ENCODE assay signal across 27 cellular contexts in the genomic region with DNA sequence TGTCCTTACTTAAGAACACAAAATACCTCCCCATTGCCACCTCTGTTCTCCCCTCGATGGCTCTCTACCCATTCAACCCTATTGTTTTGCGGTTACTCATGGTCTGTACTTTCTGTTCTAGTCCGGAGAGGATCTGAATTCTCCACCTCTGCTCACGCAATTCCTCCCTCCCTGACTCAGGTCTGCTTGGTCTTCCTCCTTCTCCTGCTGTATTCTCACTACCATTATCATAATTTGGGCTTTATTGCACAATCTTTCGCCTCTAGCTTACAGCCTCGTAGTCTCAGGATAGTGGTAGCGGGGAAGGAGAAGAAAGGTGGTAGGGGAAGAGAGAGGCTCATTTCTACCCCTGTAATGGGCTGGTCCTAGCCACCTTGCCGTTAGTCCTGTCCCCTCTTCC. TPM values are rescaled to one million over a fixed set of nuclear protein-coding genes. Genes with fewer than 3 reads are reported as not detected.
DNase-seq lines count a peak whose midpoint lies in the region; ATAC-seq, FAIRE-seq and TF ChIP-seq lines count a peak whose summit lies in the region.
"Had no signal": no experiment of that assay in that cellular context is flagged by ENCODE, and none has a peak within 500 bp of the region (broad histone marks: within the 10 kb centered on the region; RNA-seq: fewer than 3 reads in every experiment).

No MANE protein-coding gene starts in this region.

- intact Hi-C loops in HepG2 (cut with micrococcal nuclease; ENCODE audit: unreplicated experiment) (no loop called here), right lobe of liver (cut with DNase I) (no loop called here), Panc1 (cut with micrococcal nuclease; ENCODE audit: unreplicated experiment) (no loop called here)
- intact Hi-C loops in activated CD8-positive, alpha-beta T cell treated with anti-CD3 and anti-CD28 coated beads for 36 hours (cut with micrococcal nuclease) = no loop called here

- POLR2A ChIA-PET in HepG2 (lab: Yijun Ruan, JAX) (no interaction called here), Panc1 (lab: Charles Lee) (no interaction called here)
- POLR2A ChIA-PET in activated CD8-positive, alpha-beta T cell treated with anti-CD3 and anti-CD28 coated beads for 36 hours (lab: Charles Lee) = no interaction called here

- H4K20me1 ChIP-seq in HepG2 (ENCODE audit: insufficient read depth, low read length) = no peaks in the 10 kb centered on the region

- H3K4me2 ChIP-seq in HepG2 (ENCODE audit: low read depth, low read length) = no peak overlapping the region

- peaks cover 0 to 12% of the 10 kb centered on the region in 2 experiments; a peak in 2 of 5 replicates for H3K27me3 ChIP-seq in HepG2 (ENCODE audit: control insufficient read depth in 1 of 2, insufficient read depth in 2 of 2, low read length in 2 of 2)
- no peaks in the 10 kb centered on the region for H3K27me3 ChIP-seq in right lobe of liver
- no peaks in the 10 kb centered on the region; the same call in 1 of the 2 replicates for H3K27me3 ChIP-seq in Panc1 (ENCODE audit: control insufficient read depth, insufficient read depth, low read length)
- H3K27me3 ChIP-seq: BE2C had no signal

- no TSS peak for BruUV-seq in HepG2 (replicated peaks; lab: Mats Ljungman, UMichigan)
- no TSS peak for BruUV-seq in Panc1 (replicated peaks; lab: Mats Ljungman, UMichigan)

- TF ChIP-seq CTCF in HepG2 (CRISPR knock-in tag; IDR thresholded peaks at IDR 0.05) (no peak), right lobe of liver (IDR thresholded peaks at IDR 0.05) (no peak), Panc1 (IDR thresholded peaks at IDR 0.05) (no peak), fibroblast of pulmonary artery (IDR thresholded peaks at IDR 0.05; ENCODE audit: low read length, missing control alignments) (no peak)
- TF ChIP-seq CTCF in activated CD8-positive, alpha-beta T cell treated with anti-CD3 and anti-CD28 coated beads for 36 hours (IDR thresholded peaks at IDR 0.05) = no peak

- CTCF ChIA-PET in HepG2 (lab: Yijun Ruan, JAX; ENCODE audit: low intra/inter-chr PET ratio, low total read pairs) (no interaction called here), Panc1 (lab: Charles Lee) (no interaction called here)
- CTCF ChIA-PET in activated CD8-positive, alpha-beta T cell treated with anti-CD3 and anti-CD28 coated beads for 36 hours (lab: Charles Lee) = no interaction called here

- H3K79me2 ChIP-seq in HepG2 (ENCODE audit: insufficient read depth, low read length) = no peaks in the 10 kb centered on the region

- H3K4me1 ChIP-seq in HepG2 (ENCODE audit: insufficient read depth, low read length) = no peaks in the 10 kb centered on the region
- no peaks in the 10 kb centered on the region for H3K4me1 ChIP-seq in right lobe of liver
- no peaks in the 10 kb centered on the region for H3K4me1 ChIP-seq in Panc1 (ENCODE audit: control insufficient read depth, insufficient read depth, low read length)
- H3K4me1 ChIP-seq: BE2C had no signal

- WGBS in HepG2 (ENCODE audit: low lambda C conversion rate) = 15% methylated on average over 8 of the region's 8 CpGs
- 64% methylated on average over 6 of the region's 8 CpGs for WGBS in right lobe of liver (ENCODE audit: insufficient coverage, low coverage, low lambda C conversion rate, missing lambda C conversion rate)

- H3K4me3 ChIP-seq in HepG2 (replicated peaks in 1 of 3; ENCODE audit: insufficient read depth in 1 of 3, low read depth in 2 of 3, low read length in 3 of 3) (no peak overlapping the region), right lobe of liver (no peak overlapping the region), Panc1 (ENCODE audit: low read depth in 2 of 2, low read length in 2 of 2) (no peak overlapping the region; a peak in 1 of 4 replicates), fibroblast of pulmonary artery (replicated peaks; ENCODE audit: low read depth, low read length) (no peak overlapping the region)
- H3K4me3 ChIP-seq: GM12878, GM23248, HAP-1 had no signal

- in situ Hi-C loops in HepG2 (cut with HindIII; ENCODE audit: extremely low pct_ligation_motif_present, low pct_unique_long_range_greater_than_20kb) (no loop called here), Panc1 (cut with HindIII; ENCODE audit: low pct_unique_long_range_greater_than_20kb, low sequenced_read_pairs) (no loop called here)

- TF ChIP-seq POLR2A in HepG2 (IDR thresholded peaks at IDR 0.05; ENCODE audit: insufficient read depth in 1 of 2, low read depth in 2 of 2, low read length in 2 of 2) = no peak
- no peak for TF ChIP-seq POLR2A in right lobe of liver (IDR thresholded peaks at IDR 0.05)

- DNase-seq in HepG2 (ENCODE audit: low spot score) (no peak), right lobe of liver (no peak), Panc1 (ENCODE audit: low read depth, low spot score) (no peak), fibroblast of pulmonary artery (ENCODE audit: low read depth) (peak; percentile 12), NOMO-1 treated with DMSO at 0.1 percent for 48 hours (lab: John Stamatoyannopoulos, UW; ENCODE audit: unreplicated experiment) (no peak)
- no peak for DNase-seq in activated CD8-positive, alpha-beta T cell treated with anti-CD3 and anti-CD28 coated beads for 36 hours
- DNase-seq: ACHN; BE2C; C1 segment of cervical spinal cord; CD4-positive, CD25-positive, alpha-beta regulatory T cell; CD8-positive, alpha-beta memory T cell; COR-L47; DMS 273 treated with DMSO at 0.1 percent for 48 hours; DMS53; DND-41; EL; GM23248 had no signal

- TF ChIP-seq RAD21 in HepG2 (CRISPR knock-in tag; IDR thresholded peaks at IDR 0.05) = no peak

- peaks cover 9% of the 10 kb centered on the region for H3K27me3 Mint-ChIP-seq in activated CD8-positive, alpha-beta T cell treated with anti-CD3 and anti-CD28 coated beads for 36 hours

- H3K36me3 Mint-ChIP-seq in activated CD8-positive, alpha-beta T cell treated with anti-CD3 and anti-CD28 coated beads for 36 hours (ENCODE audit: low read depth) = no peaks in the 10 kb centered on the region
- H3K36me3 Mint-ChIP-seq: CD4-positive, CD25-positive, alpha-beta regulatory T cell; CD8-positive, alpha-beta memory T cell; IgD-negative memory B cell had no signal

- no peak overlapping the region for H3K27ac Mint-ChIP-seq in activated CD8-positive, alpha-beta T cell treated with anti-CD3 and anti-CD28 coated beads for 36 hours
- H3K27ac Mint-ChIP-seq: CD4-positive, CD25-positive, alpha-beta regulatory T cell; CD8-positive, alpha-beta memory T cell; IgD-negative memory B cell had no signal

- ATAC-seq in HepG2 (no peak), right lobe of liver (no peak), Panc1 (0 out of 2 replicates have a peak, but pooled peaks have one; percentile 34), HG02571 (IDR thresholded peaks at IDR 0.05; ENCODE audit: unreplicated experiment) (no peak)
- no peak for ATAC-seq in activated CD8-positive, alpha-beta T cell treated with anti-CD3 and anti-CD28 coated beads for 36 hours
- ATAC-seq: GM12878 had no signal

- TF ChIP-seq EP300 in HepG2 (IDR thresholded peaks at IDR 0.05; ENCODE audit: low read depth in 2 of 2, low read length in 2 of 2) (no peak), HepG2 (CRISPR knock-in tag; IDR thresholded peaks at IDR 0.05; ENCODE audit: borderline replicate concordance) (no peak)

- no peaks in the 10 kb centered on the region for H3K9me3 Mint-ChIP-seq in activated CD8-positive, alpha-beta T cell treated with anti-CD3 and anti-CD28 coated beads for 36 hours
- H3K9me3 Mint-ChIP-seq: CD8-positive, alpha-beta memory T cell had no signal

- H3K9me3 ChIP-seq in HepG2 (ENCODE audit: low read length) (no peaks in the 10 kb centered on the region), right lobe of liver (no peaks in the 10 kb centered on the region), Panc1 (ENCODE audit: control insufficient read depth, insufficient read depth, low read depth, low read length) (no peaks in the 10 kb centered on the region)
- H3K9me3 ChIP-seq: BE2C, HAP-1 had no signal

- no peak overlapping the region for H3K9ac ChIP-seq in HepG2 (ENCODE audit: insufficient read depth, low read depth, low read length)
- H3K9ac ChIP-seq: GM23248 had no signal

- H2AFZ ChIP-seq in HepG2 (ENCODE audit: low read length) = no peak overlapping the region
- H2AFZ ChIP-seq: GM23248 had no signal

- no peak overlapping the region for H3K27ac ChIP-seq in HepG2 (ENCODE audit: extremely low read length, insufficient read depth, low read length)
- H3K27ac ChIP-seq in right lobe of liver = no peak overlapping the region
- no peak overlapping the region for H3K27ac ChIP-seq in Panc1 (ENCODE audit: low read length)
- H3K27ac ChIP-seq: GM23248, HL-60 had no signal

- H3K36me3 ChIP-seq in HepG2 (replicated peaks in 1 of 2; ENCODE audit: control insufficient read depth in 1 of 2, insufficient read depth in 2 of 2, low read length in 2 of 2) = no peaks in the 10 kb centered on the region
- H3K36me3 ChIP-seq in right lobe of liver = no peaks in the 10 kb centered on the region
- no peaks in the 10 kb centered on the region for H3K36me3 ChIP-seq in Panc1 (ENCODE audit: control insufficient read depth, insufficient read depth, low read length)
- H3K36me3 ChIP-seq: BE2C, HAP-1 had no signal

- no peak overlapping the region for H3K4me3 Mint-ChIP-seq in activated CD8-positive, alpha-beta T cell treated with anti-CD3 and anti-CD28 coated beads for 36 hours
- H3K4me3 Mint-ChIP-seq: CD4-positive, CD25-positive, alpha-beta regulatory T cell; CD8-positive, alpha-beta memory T cell; IgD-negative memory B cell had no signal

- FAIRE-seq in HepG2 (lab: Jason Lieb, UNC) = no peak
- FAIRE-seq: GM12878, GM19239 had no signal

- no peaks in the 10 kb centered on the region for H3K4me1 Mint-ChIP-seq in activated CD8-positive, alpha-beta T cell treated with anti-CD3 and anti-CD28 coated beads for 36 hours (ENCODE audit: low read depth)
- H3K4me1 Mint-ChIP-seq: CD4-positive, CD25-positive, alpha-beta regulatory T cell; CD8-positive, alpha-beta memory T cell; IgD-negative memory B cell had no signal

RNA-seq across cellular contexts. Expression of gene FAM180A, which starts 35.4 kb away (rescaled TPM):
- total RNA-seq in HepG2 (2016; rRNA removed; fragmentation: Illumina TruSeq; extraction: Trizol) = not detected in 2 replicates
- total RNA-seq in HepG2 (2016; cell fraction: cytosol; rRNA removed; fragmentation: Illumina TruSeq; extraction: Trizol; ENCODE audit: low read depth) = not detected in 2 replicates
- not detected in 2 replicates for total RNA-seq in HepG2 (2016; cell fraction: insoluble cytoplasmic fraction; rRNA removed; fragmentation: Illumina TruSeq; extraction: Trizol)
- not detected in 2 replicates for total RNA-seq in HepG2 (2016; cell fraction: membrane; rRNA removed; fragmentation: Illumina TruSeq; extraction: Trizol)
- total RNA-seq in HepG2 (2016; cell fraction: nucleus; rRNA removed; fragmentation: Illumina TruSeq; extraction: Trizol) = not detected in 2 replicates
- polyA plus RNA-seq in HepG2 (2011; rRNA removed) = not detected in 2 replicates
- not detected in 2 replicates for polyA plus RNA-seq in HepG2 (2011; cell fraction: cytosol; rRNA removed)
- not detected in 2 replicates for polyA plus RNA-seq in HepG2 (2011; cell fraction: nucleus; rRNA removed)
- not detected in 2 replicates for polyA plus RNA-seq in HepG2 (2012)
- not detected in 2 replicates for polyA plus RNA-seq in HepG2 (2016; cell fraction: cytosol; fragmentation: Illumina TruSeq; extraction: Trizol; ENCODE audit: low read depth)
- not detected in 2 replicates for polyA plus RNA-seq in HepG2 (2016; cell fraction: insoluble cytoplasmic fraction; fragmentation: Illumina TruSeq; extraction: Trizol; ENCODE audit: low read depth)
- polyA plus RNA-seq in HepG2 (2016; cell fraction: membrane; fragmentation: Illumina TruSeq; extraction: Trizol; ENCODE audit: low read depth) = not detected in 2 replicates
- polyA plus RNA-seq in HepG2 (2016; cell fraction: nucleus; fragmentation: Illumina TruSeq; extraction: Trizol; ENCODE audit: insufficient read depth, low read depth) = not detected in 2 replicates
- polyA minus RNA-seq in HepG2 (2011; rRNA and poly(A)+ RNA removed; ENCODE audit: low replicate concordance) = 0.14 TPM in 1 of 2 replicates, not detected in the other
- polyA minus RNA-seq in HepG2 (2011; cell fraction: cytosol; rRNA and poly(A)+ RNA removed) = not detected in 2 replicates
- polyA minus RNA-seq in HepG2 (2011; cell fraction: nucleus; rRNA and poly(A)+ RNA removed) = not detected in 2 replicates
- total RNA-seq in right lobe of liver = 10 to 100 TPM in 1 of 6 experiments, 1 to 10 TPM in 5; 2.8 to 14.9 (median 6.4) TPM
- total RNA-seq in Panc1 (2021; ENCODE audit: unreplicated experiment) = not detected
- not detected for polyA plus RNA-seq in Panc1 (2012; ENCODE audit: insufficient read length)
- total RNA-seq in activated CD8-positive, alpha-beta T cell treated with anti-CD3 and anti-CD28 coated beads for 36 hours = not detected
- total RNA-seq: CD4-positive, CD25-positive, alpha-beta regulatory T cell; CD8-positive, alpha-beta memory T cell; G401; GM12878; HT1080 had no signal
- polyA plus RNA-seq: CD4-positive, CD25-positive, alpha-beta regulatory T cell; CD8-positive, alpha-beta memory T cell; GM12878; IgD-negative memory B cell had no signal

RNA-seq across cellular contexts. Expression of gene SLC13A4, which starts 56.0 kb away (rescaled TPM):
- total RNA-seq in HepG2 (2016; rRNA removed; fragmentation: Illumina TruSeq; extraction: Trizol) (not detected in 2 replicates), right lobe of liver (under 1 TPM in 4 of 6 experiments, not detected in 2; 0.09 to 0.25 (median 0.18) TPM), Panc1 (2021; ENCODE audit: unreplicated experiment) (not detected)
- not detected in 2 replicates for total RNA-seq in HepG2 (2016; cell fraction: cytosol; rRNA removed; fragmentation: Illumina TruSeq; extraction: Trizol; ENCODE audit: low read depth)
- total RNA-seq in HepG2 (2016; cell fraction: insoluble cytoplasmic fraction; rRNA removed; fragmentation: Illumina TruSeq; extraction: Trizol) = not detected in 2 replicates
- not detected in 2 replicates for total RNA-seq in HepG2 (2016; cell fraction: membrane; rRNA removed; fragmentation: Illumina TruSeq; extraction: Trizol)
- not detected in 2 replicates for total RNA-seq in HepG2 (2016; cell fraction: nucleus; rRNA removed; fragmentation: Illumina TruSeq; extraction: Trizol)
- polyA plus RNA-seq in HepG2 (2011; rRNA removed) = 0.04 and 0.08 TPM in 2 replicates
- 0.04 and 0.05 TPM in 2 replicates for polyA plus RNA-seq in HepG2 (2011; cell fraction: cytosol; rRNA removed)
- 0.13 TPM in 1 of 2 replicates, not detected in the other for polyA plus RNA-seq in HepG2 (2011; cell fraction: nucleus; rRNA removed)
- 0.24 and 0.27 TPM in 2 replicates for polyA plus RNA-seq in HepG2 (2012)
- not detected in 2 replicates for polyA plus RNA-seq in HepG2 (2016; cell fraction: cytosol; fragmentation: Illumina TruSeq; extraction: Trizol; ENCODE audit: low read depth)
- not detected in 2 replicates for polyA plus RNA-seq in HepG2 (2016; cell fraction: insoluble cytoplasmic fraction; fragmentation: Illumina TruSeq; extraction: Trizol; ENCODE audit: low read depth)
- polyA plus RNA-seq in HepG2 (2016; cell fraction: membrane; fragmentation: Illumina TruSeq; extraction: Trizol; ENCODE audit: low read depth) = not detected in 2 replicates
- polyA plus RNA-seq in HepG2 (2016; cell fraction: nucleus; fragmentation: Illumina TruSeq; extraction: Trizol; ENCODE audit: insufficient read depth, low read depth) = not detected in 2 replicates
- not detected in 2 replicates for polyA minus RNA-seq in HepG2 (2011; rRNA and poly(A)+ RNA removed; ENCODE audit: low replicate concordance)
- polyA minus RNA-seq in HepG2 (2011; cell fraction: cytosol; rRNA and poly(A)+ RNA removed) = not detected in 2 replicates
- not detected in 2 replicates for polyA minus RNA-seq in HepG2 (2011; cell fraction: nucleus; rRNA and poly(A)+ RNA removed)
- polyA plus RNA-seq in Panc1 (2012; ENCODE audit: insufficient read length) = 0.58 TPM
- not detected for total RNA-seq in activated CD8-positive, alpha-beta T cell treated with anti-CD3 and anti-CD28 coated beads for 36 hours
- total RNA-seq: A172; CD4-positive, CD25-positive, alpha-beta regulatory T cell; CD8-positive, alpha-beta memory T cell; GM12878; H4; HT1080 had no signal
- polyA plus RNA-seq: CD8-positive, alpha-beta memory T cell had no signal
